ENCODE assay signal across 23 cellular contexts in genomic region chr4:917992-918391, GRCh38. TPM values are rescaled to one million over a fixed set of nuclear protein-coding genes. Genes with fewer than 3 reads are reported as not detected.
DNase-seq lines count a peak whose midpoint lies in the region; ATAC-seq, FAIRE-seq and TF ChIP-seq lines count a peak whose summit lies in the region.
"Had no signal": no experiment of that assay in that cellular context is flagged by ENCODE, and none has a peak within 500 bp of the region (broad histone marks: within the 10 kb centered on the region; RNA-seq: fewer than 3 reads in every experiment).

No MANE protein-coding gene starts in this region.

- no peak for DNase-seq in activated CD4-positive, alpha-beta T cell treated with anti-CD3 and anti-CD28 coated beads for 36 hours
- no peak for DNase-seq in activated CD4-positive, alpha-beta T cell treated with anti-CD3 and anti-CD28 coated beads, Interleukin-2, amount 50 U/mL, for 1 hour
- no peak for DNase-seq in central memory CD8-positive, alpha-beta T cell (ENCODE audit: low spot score in 2 of 2)
- DNase-seq in naive B cell, result no peak
- no peak for DNase-seq in stimulated activated naive CD8-positive, alpha-beta T cell treated with anti-CD3 and anti-CD28 coated beads, Interleukin-15, amount 100 ng/mL, for 72 hours
- no peak for DNase-seq in GM12892 (ENCODE audit: insufficient read length)
- DNase-seq: 8988T, ACHN, AML-193, BE2C, DMS53, DMS79 treated with DMSO at 0.1 percent for 48 hours, GF-D8, H9 had no signal

- no peak for FAIRE-seq in GM12892 (lab: Jason Lieb, UNC)
- FAIRE-seq: A549, GM12891 had no signal

- peaks cover 30% of the 10 kb centered on the region for H3K36me3 Mint-ChIP-seq in activated CD4-positive, alpha-beta T cell treated with anti-CD3 and anti-CD28 coated beads for 36 hours (ENCODE audit: low read depth)
- H3K36me3 Mint-ChIP-seq in activated T-helper 17 cell treated with anti-CD3 and anti-CD28 coated beads, Interleukin-2, amount 50 U/mL, for 72 hours (ENCODE audit: low read depth), result peaks cover 24% of the 10 kb centered on the region
- H3K36me3 Mint-ChIP-seq in central memory CD8-positive, alpha-beta T cell (ENCODE audit: insufficient read depth), result peaks cover 14% of the 10 kb centered on the region
- no peaks in the 10 kb centered on the region for H3K36me3 Mint-ChIP-seq in naive B cell

- ATAC-seq in activated CD4-positive, alpha-beta T cell treated with anti-CD3 and anti-CD28 coated beads for 36 hours, result no peak
- no peak for ATAC-seq in activated T-helper 17 cell treated with anti-CD3 and anti-CD28 coated beads, Interleukin-2, amount 50 U/mL, for 72 hours (replicated peaks)
- ATAC-seq in central memory CD8-positive, alpha-beta T cell (replicated peaks; ENCODE audit: extremely low read depth, poor library complexity, severe bottlenecking), result no peak
- no peak for ATAC-seq in naive B cell (ENCODE audit: low read depth in 2 of 2)
- ATAC-seq in stimulated activated naive CD8-positive, alpha-beta T cell treated with anti-CD3 and anti-CD28 coated beads, Interleukin-15, amount 100 ng/mL, for 72 hours, result no peak
- ATAC-seq in HG03460 (IDR thresholded peaks at IDR 0.05; ENCODE audit: unreplicated experiment), result no peak
- ATAC-seq: A549, GM23338, HCT116 had no signal

- peaks cover 7% of the 10 kb centered on the region for H3K9me3 Mint-ChIP-seq in activated CD4-positive, alpha-beta T cell treated with anti-CD3 and anti-CD28 coated beads for 36 hours (ENCODE audit: low read depth)
- peaks cover 4% of the 10 kb centered on the region for H3K9me3 Mint-ChIP-seq in activated T-helper 17 cell treated with anti-CD3 and anti-CD28 coated beads, Interleukin-2, amount 50 U/mL, for 72 hours
- H3K9me3 Mint-ChIP-seq in central memory CD8-positive, alpha-beta T cell, result no peaks in the 10 kb centered on the region
- H3K9me3 Mint-ChIP-seq in naive B cell, result peaks cover 0 to 6% (median 2%) of the 10 kb centered on the region in 7 donors
- H3K9me3 Mint-ChIP-seq in stimulated activated naive CD8-positive, alpha-beta T cell treated with anti-CD3 and anti-CD28 coated beads, Interleukin-15, amount 100 ng/mL, for 72 hours, result peaks cover 13 to 17% of the 10 kb centered on the region in 2 donors
- H3K9me3 Mint-ChIP-seq: CD8-positive, alpha-beta memory T cell; GM23338; H9 had no signal

- no peaks in the 10 kb centered on the region for H3K27me3 Mint-ChIP-seq in activated CD4-positive, alpha-beta T cell treated with anti-CD3 and anti-CD28 coated beads for 36 hours
- no peaks in the 10 kb centered on the region for H3K27me3 Mint-ChIP-seq in activated T-helper 17 cell treated with anti-CD3 and anti-CD28 coated beads, Interleukin-2, amount 50 U/mL, for 72 hours
- no peaks in the 10 kb centered on the region for H3K27me3 Mint-ChIP-seq in central memory CD8-positive, alpha-beta T cell
- no peaks in the 10 kb centered on the region for H3K27me3 Mint-ChIP-seq in naive B cell
- H3K27me3 Mint-ChIP-seq in stimulated activated naive CD8-positive, alpha-beta T cell treated with anti-CD3 and anti-CD28 coated beads, Interleukin-15, amount 100 ng/mL, for 72 hours, result no peaks in the 10 kb centered on the region
- H3K27me3 Mint-ChIP-seq: CD4-positive, alpha-beta T cell had no signal

- CTCF ChIA-PET in activated CD4-positive, alpha-beta T cell treated with anti-CD3 and anti-CD28 coated beads for 36 hours (lab: Charles Lee), result no interaction called here

- no peak for TF ChIP-seq POLR2A in GM12892 (IDR thresholded peaks at IDR 0.05; ENCODE audit: low read depth, low read length)

- H3K4me1 Mint-ChIP-seq in activated CD4-positive, alpha-beta T cell treated with anti-CD3 and anti-CD28 coated beads for 36 hours, result peaks cover 59% of the 10 kb centered on the region
- H3K4me1 Mint-ChIP-seq in activated T-helper 17 cell treated with anti-CD3 and anti-CD28 coated beads, Interleukin-2, amount 50 U/mL, for 72 hours, result peaks cover 45% of the 10 kb centered on the region
- peaks cover 69% of the 10 kb centered on the region for H3K4me1 Mint-ChIP-seq in central memory CD8-positive, alpha-beta T cell
- H3K4me1 Mint-ChIP-seq in naive B cell, result peaks cover 62 to 80% (median 77%) of the 10 kb centered on the region in 3 donors
- peaks cover 68% of the 10 kb centered on the region for H3K4me1 Mint-ChIP-seq in stimulated activated naive CD8-positive, alpha-beta T cell treated with anti-CD3 and anti-CD28 coated beads, Interleukin-15, amount 100 ng/mL, for 72 hours
- H3K4me1 Mint-ChIP-seq: GM23338, H9 had no signal

- intact Hi-C loops in activated CD4-positive, alpha-beta T cell treated with anti-CD3 and anti-CD28 coated beads for 36 hours (cut with DNase I, micrococcal nuclease), result no loop called here

- peak overlapping the region; percentile 34 for H3K27ac Mint-ChIP-seq in activated CD4-positive, alpha-beta T cell treated with anti-CD3 and anti-CD28 coated beads for 36 hours
- peak overlapping the region; percentile 41 for H3K27ac Mint-ChIP-seq in activated T-helper 17 cell treated with anti-CD3 and anti-CD28 coated beads, Interleukin-2, amount 50 U/mL, for 72 hours
- H3K27ac Mint-ChIP-seq in central memory CD8-positive, alpha-beta T cell (ENCODE audit: low read depth), result peak overlapping the region; percentile 41
- H3K27ac Mint-ChIP-seq in naive B cell, result peak overlapping the region in 4 of 6 donors; percentile 17 to 50 (median 24)
- peak overlapping the region in 1 of 2 donors; percentile 14 for H3K27ac Mint-ChIP-seq in stimulated activated naive CD8-positive, alpha-beta T cell treated with anti-CD3 and anti-CD28 coated beads, Interleukin-15, amount 100 ng/mL, for 72 hours
- H3K27ac Mint-ChIP-seq: CD4-positive, alpha-beta T cell; GM23338; H9 had no signal

- H3K4me3 Mint-ChIP-seq in activated CD4-positive, alpha-beta T cell treated with anti-CD3 and anti-CD28 coated beads for 36 hours, result no peak overlapping the region
- no peak overlapping the region for H3K4me3 Mint-ChIP-seq in activated T-helper 17 cell treated with anti-CD3 and anti-CD28 coated beads, Interleukin-2, amount 50 U/mL, for 72 hours
- no peak overlapping the region for H3K4me3 Mint-ChIP-seq in central memory CD8-positive, alpha-beta T cell
- peak overlapping the region in 1 of 8 donors; percentile 9 for H3K4me3 Mint-ChIP-seq in naive B cell
- no peak overlapping the region for H3K4me3 Mint-ChIP-seq in stimulated activated naive CD8-positive, alpha-beta T cell treated with anti-CD3 and anti-CD28 coated beads, Interleukin-15, amount 100 ng/mL, for 72 hours
- H3K4me3 Mint-ChIP-seq: CD14-positive monocyte; CD4-positive, alpha-beta T cell; CD8-positive, alpha-beta memory T cell; GM23338; H9 had no signal

- POLR2A ChIA-PET in activated CD4-positive, alpha-beta T cell treated with anti-CD3 and anti-CD28 coated beads for 36 hours (lab: Charles Lee), result interaction anchor here (0.5 kb wide), 1 partner anchor 62 kb away, joined by 3 read pairs; no protein-coding TSS in a partner anchor

RNA-seq across cellular contexts. Expression of gene GAK, which starts 14.1 kb away (rescaled TPM):
- total RNA-seq in activated CD4-positive, alpha-beta T cell treated with anti-CD3 and anti-CD28 coated beads for 36 hours, result 10 to 100 TPM; 82.9 to 88.0 TPM
- total RNA-seq in activated T-helper 17 cell treated with anti-CD3 and anti-CD28 coated beads, Interleukin-2, amount 50 U/mL, for 72 hours, result 100 to 1,000 TPM; 108 to 129 TPM
- 10 to 100 TPM; 28.5 to 71.3 (median 48.1) TPM for polyA plus RNA-seq in naive B cell (ENCODE audit: low read depth in 6 of 6)
- 35.2 TPM for polyA plus RNA-seq in GM12892 (2012; ENCODE audit: missing spikeins)

RNA-seq across cellular contexts. Expression of gene TMEM175, which starts 14.3 kb away (rescaled TPM):
- total RNA-seq in activated CD4-positive, alpha-beta T cell treated with anti-CD3 and anti-CD28 coated beads for 36 hours, result 10 to 100 TPM; 15.2 to 17.3 TPM
- 1 to 10 TPM; 6.5 to 10.0 TPM for total RNA-seq in activated T-helper 17 cell treated with anti-CD3 and anti-CD28 coated beads, Interleukin-2, amount 50 U/mL, for 72 hours
- polyA plus RNA-seq in naive B cell (ENCODE audit: low read depth in 6 of 6), result 10 to 100 TPM; 18.7 to 38.8 (median 24.1) TPM
- polyA plus RNA-seq in GM12892 (2012; ENCODE audit: missing spikeins), result 12.8 TPM

RNA-seq across cellular contexts. Expression of gene DGKQ, which starts 55.4 kb away (rescaled TPM):
- 10 to 100 TPM in 1 of 2 experiments, 1 to 10 TPM in 1; 9.3 to 11.3 TPM for total RNA-seq in activated CD4-positive, alpha-beta T cell treated with anti-CD3 and anti-CD28 coated beads for 36 hours
- 1 to 10 TPM; 4.8 to 9.0 TPM for total RNA-seq in activated T-helper 17 cell treated with anti-CD3 and anti-CD28 coated beads, Interleukin-2, amount 50 U/mL, for 72 hours
- polyA plus RNA-seq in naive B cell (ENCODE audit: low read depth in 6 of 6), result 10 to 100 TPM in 1 of 6 donors, 1 to 10 TPM in 5; 1.6 to 11.9 (median 4.1) TPM
- 1.3 TPM for polyA plus RNA-seq in GM12892 (2012; ENCODE audit: missing spikeins)
